1 cellular context compared by ENCODE assay signal in the genomic region with DNA sequence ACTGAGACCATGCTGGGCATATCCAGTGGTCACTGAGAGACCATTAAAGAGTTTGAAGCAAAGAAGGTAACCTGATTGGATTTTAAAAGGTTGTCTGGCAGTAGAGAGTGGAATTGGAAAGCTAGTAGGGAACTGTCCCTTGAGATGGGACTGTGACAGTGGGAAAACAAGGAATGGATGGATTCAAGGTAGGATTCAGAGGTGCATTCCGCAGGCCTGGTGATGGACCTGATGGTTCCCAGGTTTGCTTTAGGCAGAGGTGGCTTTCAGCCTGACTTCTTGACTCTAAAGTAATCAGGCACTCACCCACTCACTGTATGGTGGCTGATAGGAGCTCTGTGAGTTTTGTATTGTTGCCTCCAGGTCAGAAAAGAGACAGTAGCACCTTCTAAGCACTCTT.
TF ChIP-seq lines count a peak whose summit lies in the region.

No MANE protein-coding gene starts in this region.

TF ChIP-seq in IMR-90, 13 proteins besides CTCF, POLR2A, EP300 and RAD21 (continued from another document):
- TF ChIP-seq, protein P1, sequence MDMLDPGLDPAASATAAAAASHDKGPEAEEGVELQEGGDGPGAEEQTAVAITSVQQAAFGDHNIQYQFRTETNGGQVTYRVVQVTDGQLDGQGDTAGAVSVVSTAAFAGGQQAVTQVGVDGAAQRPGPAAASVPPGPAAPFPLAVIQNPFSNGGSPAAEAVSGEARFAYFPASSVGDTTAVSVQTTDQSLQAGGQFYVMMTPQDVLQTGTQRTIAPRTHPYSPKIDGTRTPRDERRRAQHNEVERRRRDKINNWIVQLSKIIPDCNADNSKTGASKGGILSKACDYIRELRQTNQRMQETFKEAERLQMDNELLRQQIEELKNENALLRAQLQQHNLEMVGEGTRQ (IDR thresholded peaks at IDR 0.05; ENCODE audit: low read depth, low read length): no peak
- TF ChIP-seq SMC3 (IDR thresholded peaks at IDR 0.05; ENCODE audit: low read depth, low read length) (no peak), FOS (IDR thresholded peaks at IDR 0.05; ENCODE audit: low read depth, low read length) (no peak), CHD1 (IDR thresholded peaks at IDR 0.05; ENCODE audit: low read depth, low read length) (no peak), NFE2L2 (IDR thresholded peaks at IDR 0.05; ENCODE audit: low read depth, low read length) (no peak), RFX5 (IDR thresholded peaks at IDR 0.05; ENCODE audit: low read depth, low read length) (no peak)
- TF ChIP-seq, protein P2, sequence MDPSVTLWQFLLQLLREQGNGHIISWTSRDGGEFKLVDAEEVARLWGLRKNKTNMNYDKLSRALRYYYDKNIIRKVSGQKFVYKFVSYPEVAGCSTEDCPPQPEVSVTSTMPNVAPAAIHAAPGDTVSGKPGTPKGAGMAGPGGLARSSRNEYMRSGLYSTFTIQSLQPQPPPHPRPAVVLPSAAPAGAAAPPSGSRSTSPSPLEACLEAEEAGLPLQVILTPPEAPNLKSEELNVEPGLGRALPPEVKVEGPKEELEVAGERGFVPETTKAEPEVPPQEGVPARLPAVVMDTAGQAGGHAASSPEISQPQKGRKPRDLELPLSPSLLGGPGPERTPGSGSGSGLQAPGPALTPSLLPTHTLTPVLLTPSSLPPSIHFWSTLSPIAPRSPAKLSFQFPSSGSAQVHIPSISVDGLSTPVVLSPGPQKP (IDR thresholded peaks at IDR 0.05; ENCODE audit: borderline replicate concordance, low read depth, low read length): no peak
